Comparison of ENCODE assay signal across 28 cellular contexts in the genomic region with DNA sequence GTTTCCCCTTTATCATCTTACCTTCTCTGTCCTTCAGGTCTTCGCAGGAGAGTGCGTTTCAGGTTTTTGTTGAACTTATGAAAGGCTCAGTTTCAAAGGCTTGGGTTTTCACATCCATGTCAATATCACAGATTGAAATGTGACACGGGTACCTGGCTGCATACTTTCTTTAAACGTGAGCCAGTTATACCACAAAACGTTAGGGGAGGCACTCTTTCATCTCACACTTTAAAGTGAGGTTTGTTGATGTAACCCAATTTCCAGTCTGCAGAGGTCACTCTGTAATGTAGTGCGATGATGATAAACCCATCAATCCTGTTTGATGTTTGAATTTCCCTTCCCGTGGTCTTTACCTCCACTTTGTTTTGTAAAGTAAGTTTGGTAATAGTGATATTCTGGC.
"Had no signal": no experiment of that assay in that cellular context is flagged by ENCODE, and none has a peak within 500 bp of the region (broad histone marks: within the 10 kb centered on the region; RNA-seq: fewer than 3 reads in every experiment).

No MANE protein-coding gene starts in this region.

- H3K4me3 ChIP-seq: neural progenitor cell, ovary, psoas muscle, skin epidermis, smooth muscle cell, spleen, suprapubic skin, testis, tibial artery, transverse colon, upper lobe of right lung, uterus had no signal

- H3K27me3 ChIP-seq: neural progenitor cell, ovary, spleen, suprapubic skin, testis, tibial artery, transverse colon, upper lobe of right lung, uterus had no signal

- H3K36me3 ChIP-seq: neural progenitor cell, ovary, spleen, suprapubic skin, tibial artery, transverse colon, upper lobe of right lung, uterus had no signal

- ATAC-seq: natural killer cell; psoas muscle; right cardiac atrium; sciatic nerve; stimulated activated memory B cell treated with anti-CD40 and anti-IgM and Interleukin-4, amounts not matched to agents 10 μg/mL and 1 μg/mL and 100 μg/mL, for 72 hours; stimulated activated naive CD8-positive, alpha-beta T cell treated with anti-CD3 and anti-CD28 coated beads, Interleukin-15, amount 100 ng/mL, for 72 hours; stimulated activated naive CD8-positive, alpha-beta T cell treated with anti-CD3 and anti-CD28 coated beads, Interleukin-15, Interleukin-2, amounts not matched to agents 100 U/mL and 50 U/mL, for 24 hours; upper lobe of right lung had no signal

- H3K9ac ChIP-seq: neural progenitor cell, parathyroid adenoma had no signal

- H3K4me1 ChIP-seq: parathyroid adenoma, psoas muscle, spleen, suprapubic skin, testis, transverse colon, upper lobe of right lung, uterus had no signal

- H3K27ac ChIP-seq: neural progenitor cell, ovary, parathyroid adenoma, psoas muscle, skin epidermis, spleen, suprapubic skin, testis, tibial artery, transverse colon, upper lobe of right lung, uterus had no signal

- H3K79me2 ChIP-seq: parathyroid adenoma had no signal

- H2AFZ ChIP-seq: neural progenitor cell, parathyroid adenoma had no signal

- H3K9me3 ChIP-seq: ovary, psoas muscle, spleen, suprapubic skin, testis, tibial artery, transverse colon, upper lobe of right lung, uterus had no signal

- H3K4me2 ChIP-seq: neural progenitor cell, smooth muscle cell had no signal

- DNase-seq: natural killer cell; occipital lobe; ovary; posterior cingulate gyrus; psoas muscle; right cardiac atrium; spleen; stimulated activated CD4-positive, alpha-beta T cell treated with anti-CD3 and anti-CD28 coated beads, Interleukin-12 subunit alpha, Interleukin-12 subunit beta, amount 100 ng/mL, for 4 hours; stimulated activated CD4-positive, alpha-beta T cell treated with anti-CD3 and anti-CD28 coated beads, Interleukin-1b, Interleukin-23, amount 100 ng/mL, for 48 hours; stimulated activated CD4-positive, alpha-beta T cell treated with anti-CD3 and anti-CD28 coated beads, Interleukin-4, amount 100 ng/mL, for 1 hour; stimulated activated CD4-positive, alpha-beta T cell treated with anti-CD3 and anti-CD28 coated beads, Interleukin-4, amount 100 ng/mL, for 4 hours; stimulated activated CD8-positive, alpha-beta memory T cell treated with anti-CD3 and anti-CD28 coated beads, Interleukin-4, amount 100 ng/mL, for 48 hours; stimulated activated naive CD4-positive, alpha-beta T cell; stimulated activated naive CD8-positive, alpha-beta T cell treated with anti-CD3 and anti-CD28 coated beads, Interleukin-15, amount 100 ng/mL, for 72 hours; stimulated activated naive CD8-positive, alpha-beta T cell treated with anti-CD3 and anti-CD28 coated beads, Interleukin-15, Interleukin-2, amounts not matched to agents 100 U/mL and 50 U/mL, for 24 hours; substantia nigra; testis; tibial artery; transverse colon; upper lobe of right lung; uterus had no signal
